Comparison of ENCODE assay signal across 21 cellular contexts in the genomic region with DNA sequence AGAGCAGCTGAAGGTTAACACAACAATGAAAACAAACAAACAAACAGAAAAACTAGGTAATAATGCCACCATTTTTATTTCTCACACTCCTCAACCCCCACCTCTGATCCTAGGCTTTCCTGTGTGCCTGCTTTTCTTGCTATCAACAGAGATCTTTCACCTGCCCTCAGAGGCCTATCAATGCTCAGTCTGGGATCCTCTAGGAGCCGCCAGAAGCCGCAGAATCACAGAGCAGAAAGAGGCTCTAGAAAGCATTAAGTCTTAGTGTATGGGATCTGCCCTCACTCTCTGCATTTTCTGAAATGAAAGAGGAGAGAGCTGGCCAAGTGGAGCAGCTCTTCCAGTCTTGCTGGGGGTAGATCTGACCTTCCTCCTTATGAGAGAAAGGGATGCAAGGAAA.
DNase-seq lines count a peak whose midpoint lies in the region; FAIRE-seq and TF ChIP-seq lines count a peak whose summit lies in the region.
"Had no signal": no experiment of that assay in that cellular context is flagged by ENCODE, and none has a peak within 500 bp of the region (broad histone marks: within the 10 kb centered on the region; RNA-seq: fewer than 3 reads in every experiment).

No MANE protein-coding gene starts in this region.

- FAIRE-seq in H1 (lab: Jason Lieb, UNC) = no peak
- FAIRE-seq: keratinocyte had no signal

- POLR2A ChIA-PET in H1 (lab: Charles Lee; ENCODE audit: partially characterized antibody) = no interaction called here

- CTCF ChIA-PET in H1 (lab: Charles Lee; ENCODE audit: partially characterized antibody) = interaction anchor here (0.8 to 2.5 kb wide), 10 partner anchors 10 to 517 kb away, joined by 3 to 11 read pairs (median 4); no protein-coding TSS in a partner anchor

- in situ Hi-C loops in GM13977 (cut with MboI; ENCODE audit: low pct_unique_long_range_greater_than_20kb, low sequenced_read_pairs, unreplicated experiment) = no loop called here

- H4K5ac ChIP-seq in H1 (ENCODE audit: insufficient read length, low read depth, low read length) = no peak overlapping the region

- H3K14ac ChIP-seq in H1 (ENCODE audit: insufficient read length) (no peak overlapping the region), neuronal stem cell (ENCODE audit: low read length) (no peak overlapping the region)

- no peak overlapping the region; the same call in 1 of the 2 replicates for H2AFZ ChIP-seq in H1 (ENCODE audit: low read length)
- H2AFZ ChIP-seq in neuronal stem cell (ENCODE audit: low read length) = no peak overlapping the region

- TF ChIP-seq CTCF in H1 (IDR thresholded peaks at IDR 0.05; ENCODE audit: control extremely low read depth in 1 of 3, insufficient read depth in 1 of 3, low read depth in 1 of 3, low read length in 3 of 3) (peak in 2 of 3 experiments; percentile 50 to 55; a peak in 3 of 4 replicates), tibial artery (IDR thresholded peaks at IDR 0.05) (no peak), GM13977 (IDR thresholded peaks at IDR 0.05; ENCODE audit: extremely low read depth, insufficient read depth, missing control alignments) (no peak)

- H4K91ac ChIP-seq in H1 (replicated peaks; ENCODE audit: insufficient read length, low read length) (no peak overlapping the region), neuronal stem cell (ENCODE audit: low read depth, low read length, poor library complexity) (no peak overlapping the region)

- H3K27me3 ChIP-seq in H1 (replicated peaks in 1 of 4; ENCODE audit: control insufficient read depth in 3 of 4, extremely low read depth in 1 of 4, insufficient read depth in 3 of 4, low read length in 3 of 4) (no peaks in the 10 kb centered on the region), neuronal stem cell (ENCODE audit: control insufficient read depth in 3 of 3, insufficient read depth in 3 of 3, low read depth in 1 of 3, low read length in 3 of 3) (no peaks in the 10 kb centered on the region), tibial artery (no peaks in the 10 kb centered on the region)
- H3K27me3 ChIP-seq: BLaER1, MG63 had no signal

- H3K23ac ChIP-seq in H1 (ENCODE audit: insufficient read length) (no peak overlapping the region), neuronal stem cell (ENCODE audit: low read depth, low read length, poor library complexity) (no peak overlapping the region)

- no peak overlapping the region for H2BK20ac ChIP-seq in H1 (ENCODE audit: low read length)

- 68% methylated on average over 2 of the region's 2 CpGs; no CpG with 5 or more reads in 1 of the 2 experiments for WGBS in H1 (ENCODE audit: extremely low coverage in 1 of 2, insufficient coverage in 1 of 2, insufficient read length in 1 of 2, insufficient replicate concordance in 2 of 2, low coverage in 1 of 2, low lambda C conversion rate in 2 of 2, missing lambda C conversion rate in 1 of 2), 2 experiments
- no CpG with 5 or more reads among the region's 2 CpGs for WGBS in neuronal stem cell (ENCODE audit: extremely low coverage in 2 of 2, insufficient read length in 2 of 2, insufficient replicate concordance in 1 of 2), 2 donors

- H2AK5ac ChIP-seq in H1 (ENCODE audit: low read depth, low read length) = no peak overlapping the region
- no peak overlapping the region for H2AK5ac ChIP-seq in neuronal stem cell (ENCODE audit: low read depth, low read length)

- H3K36me3 ChIP-seq in H1 (ENCODE audit: control insufficient read depth in 2 of 4, insufficient read depth in 4 of 4, low read length in 3 of 4) = no peaks in the 10 kb centered on the region
- no peaks in the 10 kb centered on the region for H3K36me3 ChIP-seq in neuronal stem cell (replicated peaks in 1 of 2; ENCODE audit: control insufficient read depth in 2 of 2, insufficient read depth in 2 of 2, low read length in 2 of 2)
- H3K36me3 ChIP-seq in tibial artery = no peaks in the 10 kb centered on the region
- H3K36me3 ChIP-seq: BLaER1, MG63, prostate gland, spleen had no signal

- no peaks in the 10 kb centered on the region for H3K79me2 ChIP-seq in H1 (ENCODE audit: control insufficient read depth in 1 of 2, insufficient read depth in 2 of 2, low read length in 2 of 2)

- no peak overlapping the region for H4K8ac ChIP-seq in H1 (ENCODE audit: extremely low read depth, insufficient read depth, low read length)
- no peak overlapping the region for H4K8ac ChIP-seq in neuronal stem cell (ENCODE audit: low read depth, low read length)

- intact Hi-C loops in tibial artery (cut with DNase I; ENCODE audit: low total_unique reads) = no loop called here

- H2BK5ac ChIP-seq in H1 (ENCODE audit: low read depth, low read length) (no peak overlapping the region), neuronal stem cell (ENCODE audit: low read length) (no peak overlapping the region)

- H3K9me3 ChIP-seq in H1 (ENCODE audit: insufficient read depth in 2 of 2, low read depth in 1 of 2, low read length in 1 of 2) = no peaks in the 10 kb centered on the region
- no peaks in the 10 kb centered on the region for H3K9me3 ChIP-seq in neuronal stem cell (replicated peaks in 1 of 2; ENCODE audit: control insufficient read depth in 2 of 2, insufficient read depth in 1 of 2, low read depth in 1 of 2, low read length in 2 of 2)
- no peaks in the 10 kb centered on the region for H3K9me3 ChIP-seq in tibial artery
- H3K9me3 ChIP-seq: BLaER1, MG63, prostate gland, spleen had no signal

- H3K56ac ChIP-seq in H1 (replicated peaks; ENCODE audit: insufficient read length, low read depth, low read length) = no peak overlapping the region

- no peak for TF ChIP-seq EP300 in H1 (IDR thresholded peaks at IDR 0.05; ENCODE audit: borderline replicate concordance in 1 of 2, low read depth in 2 of 2, low read length in 2 of 2)

- H2BK120ac ChIP-seq in H1 (replicated peaks; ENCODE audit: low read depth, low read length) (no peak overlapping the region), neuronal stem cell (ENCODE audit: low read depth, low read length) (no peak overlapping the region)

- H2BK15ac ChIP-seq in H1 (ENCODE audit: low read length) = no peak overlapping the region
- no peak overlapping the region for H2BK15ac ChIP-seq in neuronal stem cell (ENCODE audit: low read length)

- no peaks in the 10 kb centered on the region for H4K20me1 ChIP-seq in H1 (replicated peaks in 1 of 2; ENCODE audit: control insufficient read depth in 1 of 2, insufficient read depth in 2 of 2, low read length in 2 of 2)
- H4K20me1 ChIP-seq: BLaER1 had no signal

- DNase-seq in DMS 273 (lab: John Stamatoyannopoulos, UW; ENCODE audit: unreplicated experiment) (peak; percentile 4), DMS 273 treated with DMSO at 0.1 percent for 48 hours (lab: John Stamatoyannopoulos, UW) (no peak), NCI-H2227 treated with DMSO at 0.1 percent for 48 hours (lab: John Stamatoyannopoulos, UW) (peak; percentile 59), H1 (ENCODE audit: low read depth in 1 of 2, low spot score in 2 of 2) (peak in 1 of 2 experiments; percentile 9), neuronal stem cell (ENCODE audit: low spot score) (peak; percentile 18), tibial artery (no peak), GM13977 (ENCODE audit: low spot score) (no peak)
- DNase-seq in stimulated activated CD4-positive, alpha-beta T cell treated with anti-CD3 and anti-CD28 coated beads, Interleukin-12 subunit alpha, Interleukin-12 subunit beta, amount 100 ng/mL, for 4 hours = no peak
- DNase-seq: activated CD4-positive, alpha-beta T cell treated with anti-CD3 and anti-CD28 coated beads, Interleukin-2, amount 50 U/mL, for 4 hours; activated naive CD4-positive, alpha-beta T cell treated with Interleukin-2 at 50 U/mL for 16 hours; central memory CD4-positive, alpha-beta T cell; effector CD8-positive, alpha-beta T cell; MG63; naive thymus-derived CD4-positive, alpha-beta T cell; NCI-H2081 treated with DMSO at 0.1 percent for 48 hours; NCI-H69; spleen had no signal

- no peaks in the 10 kb centered on the region for H3K23me2 ChIP-seq in H1 (ENCODE audit: low read depth, low read length)

- H3K9ac ChIP-seq in H1 (replicated peaks in 1 of 4; ENCODE audit: extremely low read depth in 1 of 4, low read depth in 3 of 4, low read length in 3 of 4) (no peak overlapping the region), neuronal stem cell (ENCODE audit: low read depth, low read length, poor library complexity) (no peak overlapping the region)
- H3K9ac ChIP-seq: BLaER1 had no signal

- H2BK12ac ChIP-seq in H1 (ENCODE audit: low read depth, low read length) (no peak overlapping the region), neuronal stem cell (ENCODE audit: low read length) (no peak overlapping the region)

- no peak for TF ChIP-seq POLR2A in H1 (IDR thresholded peaks at IDR 0.05; ENCODE audit: control extremely low read depth in 1 of 2, low read depth in 2 of 2, low read length in 2 of 2)

- peak; percentile 74 to 85 for TF ChIP-seq RAD21 in H1 (IDR thresholded peaks at IDR 0.05 in 1 of 2, conservative IDR thresholded peaks at IDR 0.05 in 1 of 2; ENCODE audit: low read depth in 2 of 2, low read length in 2 of 2)

- H3K18ac ChIP-seq in H1 (ENCODE audit: extremely low read depth, low read length) = no peak overlapping the region
- H3K18ac ChIP-seq in neuronal stem cell (ENCODE audit: low read length) = no peak overlapping the region

- H3K4me1 ChIP-seq in H1 (replicated peaks in 1 of 4; ENCODE audit: control insufficient read depth in 3 of 4, insufficient read depth in 4 of 4, low read length in 3 of 4) (no peaks in the 10 kb centered on the region), neuronal stem cell (ENCODE audit: control insufficient read depth in 2 of 2, insufficient read depth in 1 of 2, low read depth in 1 of 2, low read length in 2 of 2) (peaks cover 1 to 6% of the 10 kb centered on the region in 2 donors), tibial artery (peaks cover 0 to 8% (median 0%) of the 10 kb centered on the region in 4 donors)
- H3K4me1 ChIP-seq: prostate gland had no signal

- H3K4me2 ChIP-seq in H1 (ENCODE audit: insufficient read depth in 1 of 2, low read depth in 2 of 2, low read length in 2 of 2) = no peak overlapping the region
- H3K4me2 ChIP-seq in neuronal stem cell (ENCODE audit: insufficient read depth, low read length, poor library complexity, severe bottlenecking) = no peak overlapping the region

- no peak overlapping the region for H3K4ac ChIP-seq in H1 (replicated peaks; ENCODE audit: insufficient read length, low read depth, low read length)
- H3K4ac ChIP-seq in neuronal stem cell (ENCODE audit: low read length) = no peak overlapping the region

- H3K4me3 ChIP-seq in H1 (ENCODE audit: extremely low read depth in 1 of 4, insufficient read depth in 2 of 4, low read depth in 3 of 4, low read length in 4 of 4) (no peak overlapping the region), neuronal stem cell (ENCODE audit: low read length in 2 of 2) (no peak overlapping the region), tibial artery (no peak overlapping the region)
- H3K4me3 ChIP-seq: BLaER1, MG63, prostate gland, spleen had no signal

- H3K79me1 ChIP-seq in H1 (ENCODE audit: low read depth, low read length) = no peaks in the 10 kb centered on the region
- H3K79me1 ChIP-seq in neuronal stem cell (ENCODE audit: low read depth, low read length) = no peaks in the 10 kb centered on the region

- H3K27ac ChIP-seq in H1 (ENCODE audit: low read depth, low read length) (no peak overlapping the region), neuronal stem cell (replicated peaks; ENCODE audit: low read length) (no peak overlapping the region), tibial artery (no peak overlapping the region)
- H3K27ac ChIP-seq: 22Rv1, BLaER1, prostate gland, spleen had no signal

TF ChIP-seq in H1, 55 proteins besides CTCF, POLR2A, EP300 and RAD21 (continues in another document):
- TF ChIP-seq ZNF274 (IDR thresholded peaks at IDR 0.05; ENCODE audit: borderline replicate concordance, extremely low read depth, low read length) = no peak

Comparison
In these comparisons a context has a peak if more than half of its experiments do, and no peak if none do; other contexts are left out.
1. DNase-seq: peak in DMS 273 (single experiment), NCI-H2227 treated with DMSO at 0.1 percent for 48 hours (single experiment) and neuronal stem cell (single experiment); none in DMS 273 treated with DMSO at 0.1 percent for 48 hours (single experiment), stimulated activated CD4-positive, alpha-beta T cell treated with anti-CD3 and anti-CD28 coated beads, Interleukin-12 subunit alpha, Interleukin-12 subunit beta, amount 100 ng/mL, for 4 hours (single experiment), tibial artery (0 of 2) and GM13977 (single experiment).
2. CTCF ChIP-seq: peak in H1 (2 of 3); none in tibial artery (0 of 2) and GM13977 (single experiment).